ENCODE assay signal across 2 cellular contexts in the genomic region with DNA sequence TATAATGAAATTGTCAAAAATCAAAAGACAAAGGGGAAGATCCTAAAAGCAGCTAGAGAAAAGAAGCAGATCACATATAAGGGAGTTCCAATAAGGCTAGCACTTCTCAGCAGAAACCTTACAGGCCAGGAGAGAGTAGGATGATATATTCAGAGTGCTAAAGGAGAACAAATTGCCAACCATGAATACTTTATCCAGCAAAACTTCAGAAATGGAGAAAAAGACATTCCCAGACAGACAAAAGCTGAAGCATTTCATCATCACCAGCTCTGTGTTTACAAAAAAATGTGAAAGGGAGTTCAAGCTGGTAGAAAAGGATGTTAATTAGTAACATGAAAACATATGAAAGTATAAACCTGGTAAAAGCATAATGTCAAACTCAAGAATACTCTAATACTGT.
TF ChIP-seq lines count a peak whose summit lies in the region.

No MANE protein-coding gene starts in this region.

TF ChIP-seq in HEK293, 187 proteins besides CTCF, POLR2A, EP300 and RAD21:
- TF ChIP-seq SETDB1 (IDR thresholded peaks at IDR 0.05; ENCODE audit: insufficient read length, low read length) (peak; percentile 89), ZNF585B (tag by site-specific recombination; IDR thresholded peaks at IDR 0.05) (0 out of 2 replicates have a peak, but pooled peaks have one; percentile 7), GLI2 (tag by site-specific recombination; IDR thresholded peaks at IDR 0.05; ENCODE audit: borderline replicate concordance, low read depth) (no peak), REPIN1 (tag by site-specific recombination; IDR thresholded peaks at IDR 0.05; ENCODE audit: low read depth) (no peak)

TF ChIP-seq in K562, 482 proteins besides CTCF, POLR2A, EP300 and RAD21:
- TF ChIP-seq SLC30A9 (CRISPR knock-in tag; IDR thresholded peaks at IDR 0.05): no peak
- TF ChIP-seq, protein P1, sequence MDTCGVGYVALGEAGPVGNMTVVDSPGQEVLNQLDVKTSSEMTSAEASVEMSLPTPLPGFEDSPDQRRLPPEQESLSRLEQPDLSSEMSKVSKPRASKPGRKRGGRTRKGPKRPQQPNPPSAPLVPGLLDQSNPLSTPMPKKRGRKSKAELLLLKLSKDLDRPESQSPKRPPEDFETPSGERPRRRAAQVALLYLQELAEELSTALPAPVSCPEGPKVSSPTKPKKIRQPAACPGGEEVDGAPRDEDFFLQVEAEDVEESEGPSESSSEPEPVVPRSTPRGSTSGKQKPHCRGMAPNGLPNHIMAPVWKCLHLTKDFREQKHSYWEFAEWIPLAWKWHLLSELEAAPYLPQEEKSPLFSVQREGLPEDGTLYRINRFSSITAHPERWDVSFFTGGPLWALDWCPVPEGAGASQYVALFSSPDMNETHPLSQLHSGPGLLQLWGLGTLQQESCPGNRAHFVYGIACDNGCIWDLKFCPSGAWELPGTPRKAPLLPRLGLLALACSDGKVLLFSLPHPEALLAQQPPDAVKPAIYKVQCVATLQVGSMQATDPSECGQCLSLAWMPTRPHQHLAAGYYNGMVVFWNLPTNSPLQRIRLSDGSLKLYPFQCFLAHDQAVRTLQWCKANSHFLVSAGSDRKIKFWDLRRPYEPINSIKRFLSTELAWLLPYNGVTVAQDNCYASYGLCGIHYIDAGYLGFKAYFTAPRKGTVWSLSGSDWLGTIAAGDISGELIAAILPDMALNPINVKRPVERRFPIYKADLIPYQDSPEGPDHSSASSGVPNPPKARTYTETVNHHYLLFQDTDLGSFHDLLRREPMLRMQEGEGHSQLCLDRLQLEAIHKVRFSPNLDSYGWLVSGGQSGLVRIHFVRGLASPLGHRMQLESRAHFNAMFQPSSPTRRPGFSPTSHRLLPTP (IDR thresholded peaks at IDR 0.05; ENCODE audit: borderline replicate concordance, extremely low read depth, insufficient read length): no peak
- TF ChIP-seq ZNF175 (CRISPR knock-in tag; IDR thresholded peaks at IDR 0.05; ENCODE audit: low read depth): no peak
- TF ChIP-seq, protein P2, sequence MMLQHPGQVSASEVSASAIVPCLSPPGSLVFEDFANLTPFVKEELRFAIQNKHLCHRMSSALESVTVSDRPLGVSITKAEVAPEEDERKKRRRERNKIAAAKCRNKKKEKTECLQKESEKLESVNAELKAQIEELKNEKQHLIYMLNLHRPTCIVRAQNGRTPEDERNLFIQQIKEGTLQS (IDR thresholded peaks at IDR 0.05): peak; percentile 25; the same call in 1 of the 2 replicates
- TF ChIP-seq, protein P2 (CRISPR knock-in tag; conservative IDR thresholded peaks at IDR 0.05): no peak
- TF ChIP-seq ZNF696 (CRISPR knock-in tag; conservative IDR thresholded peaks at IDR 0.05): no peak
- peak; percentile 43 for TF ChIP-seq RBM25 (IDR thresholded peaks at IDR 0.05; ENCODE audit: low read depth, low read length, severe bottlenecking)
- TF ChIP-seq, protein P3, sequence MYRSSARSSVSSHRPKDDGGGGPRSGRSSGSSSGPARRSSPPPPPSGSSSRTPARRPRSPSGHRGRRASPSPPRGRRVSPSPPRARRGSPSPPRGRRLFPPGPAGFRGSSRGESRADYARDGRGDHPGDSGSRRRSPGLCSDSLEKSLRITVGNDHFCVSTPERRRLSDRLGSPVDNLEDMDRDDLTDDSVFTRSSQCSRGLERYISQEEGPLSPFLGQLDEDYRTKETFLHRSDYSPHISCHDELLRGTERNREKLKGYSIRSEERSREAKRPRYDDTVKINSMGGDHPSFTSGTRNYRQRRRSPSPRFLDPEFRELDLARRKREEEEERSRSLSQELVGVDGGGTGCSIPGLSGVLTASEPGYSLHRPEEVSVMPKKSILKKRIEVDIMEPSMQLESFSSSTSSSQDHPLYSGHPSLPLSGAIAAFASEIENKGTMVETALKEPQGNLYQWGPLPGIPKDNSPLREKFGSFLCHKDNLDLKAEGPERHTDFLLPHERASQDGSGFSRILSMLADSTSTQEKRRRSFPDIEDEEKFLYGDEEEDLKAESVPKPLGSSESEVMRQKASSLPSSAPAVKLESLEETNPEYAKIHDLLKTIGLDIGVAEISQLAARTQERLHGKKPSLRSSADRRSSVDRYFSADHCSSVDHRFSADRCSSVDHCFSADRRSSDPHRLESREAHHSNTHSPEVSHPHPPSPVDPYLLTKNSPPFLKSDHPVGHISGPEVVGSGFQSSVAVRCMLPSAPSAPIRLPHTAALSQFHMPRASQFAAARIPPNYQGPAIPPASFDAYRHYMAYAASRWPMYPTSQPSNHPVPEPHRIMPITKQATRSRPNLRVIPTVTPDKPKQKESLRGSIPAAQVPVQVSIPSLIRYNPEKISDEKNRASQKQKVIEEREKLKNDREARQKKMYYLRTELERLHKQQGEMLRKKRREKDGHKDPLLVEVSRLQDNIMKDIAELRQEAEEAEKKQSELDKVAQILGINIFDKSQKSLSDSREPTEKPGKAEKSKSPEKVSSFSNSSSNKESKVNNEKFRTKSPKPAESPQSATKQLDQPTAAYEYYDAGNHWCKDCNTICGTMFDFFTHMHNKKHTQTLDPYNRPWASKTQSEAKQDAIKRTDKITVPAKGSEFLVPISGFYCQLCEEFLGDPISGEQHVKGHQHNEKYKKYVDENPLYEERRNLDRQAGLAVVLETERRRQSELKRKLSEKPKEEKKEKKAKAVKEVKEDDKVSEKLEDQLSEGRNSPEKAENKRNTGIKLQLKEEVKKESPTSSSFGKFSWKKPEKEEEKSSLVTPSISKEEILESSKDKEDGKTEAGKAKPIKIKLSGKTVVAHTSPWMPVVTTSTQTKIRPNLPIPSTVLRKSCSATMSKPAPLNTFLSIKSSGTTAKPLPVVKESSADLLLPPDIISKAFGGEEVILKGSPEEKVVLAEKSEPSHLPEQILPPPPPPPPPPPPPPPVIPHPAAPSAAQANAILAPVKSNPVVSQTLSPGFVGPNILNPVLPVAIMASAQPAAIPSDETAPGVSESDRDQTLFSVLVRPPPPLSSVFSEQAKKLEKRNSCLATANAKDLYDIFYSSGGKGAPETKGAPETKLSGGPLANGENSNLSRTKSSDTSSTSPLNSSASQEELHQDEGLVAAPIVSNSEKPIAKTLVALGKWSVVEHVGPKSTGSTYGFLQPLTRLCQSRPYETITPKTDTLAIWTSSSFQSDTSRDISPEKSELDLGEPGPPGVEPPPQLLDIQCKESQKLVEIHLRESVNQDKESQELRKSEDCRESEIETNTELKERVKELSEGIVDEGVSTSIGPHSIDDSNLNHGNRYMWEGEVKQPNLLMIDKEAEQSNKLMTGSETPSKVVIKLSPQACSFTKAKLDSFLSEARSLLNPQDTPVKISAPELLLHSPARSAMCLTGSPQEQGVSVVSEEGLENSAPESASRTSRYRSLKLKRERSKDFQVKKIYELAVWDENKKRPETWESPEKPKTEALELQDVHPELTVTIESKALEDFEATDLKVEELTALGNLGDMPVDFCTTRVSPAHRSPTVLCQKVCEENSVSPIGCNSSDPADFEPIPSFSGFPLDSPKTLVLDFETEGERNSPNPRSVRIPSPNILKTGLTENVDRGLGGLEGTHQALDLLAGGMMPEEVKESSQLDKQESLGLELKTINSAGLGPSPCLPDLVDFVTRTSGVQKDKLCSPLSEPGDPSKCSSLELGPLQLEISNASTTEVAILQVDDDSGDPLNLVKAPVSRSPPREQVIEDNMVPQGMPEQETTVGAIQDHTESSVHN (IDR thresholded peaks at IDR 0.05; ENCODE audit: borderline replicate concordance in 1 of 2, low read depth in 1 of 2): no peak
- no peak for TF ChIP-seq NFATC3 (IDR thresholded peaks at IDR 0.05)
- TF ChIP-seq ZNF57 (CRISPR knock-in tag; IDR thresholded peaks at IDR 0.05): no peak
